ENCODE assay signal across 9 cellular contexts in genomic region chr11:31958086-31958735, GRCh38.
DNase-seq lines count a peak whose midpoint lies in the region; ATAC-seq lines count a peak whose summit lies in the region.
"Had no signal": no experiment of that assay in that cellular context is flagged by ENCODE, and none has a peak within 500 bp of the region (broad histone marks: within the 10 kb centered on the region; RNA-seq: fewer than 3 reads in every experiment).

No MANE protein-coding gene starts in this region.

- ATAC-seq in GM21360 (IDR thresholded peaks at IDR 0.05; ENCODE audit: unreplicated experiment), result peak; percentile 78
- peak; percentile 81 for ATAC-seq in HG03565 (IDR thresholded peaks at IDR 0.05; ENCODE audit: unreplicated experiment)

- in situ Hi-C loops in T47D (cut with HindIII; ENCODE audit: low pct_unique_long_range_greater_than_20kb, low sequenced_read_pairs), result no loop called here

- no peak overlapping the region for H3K27ac Mint-ChIP-seq in T-helper 2 cell treated with Interferon-gamma antibody and Interleukin-4, amounts not matched to agents 5 μg/mL and 100 μg/mL, for 36 hours
- H3K27ac Mint-ChIP-seq: activated naive CD4-positive, alpha-beta T cell treated with anti-CD3 and anti-CD28 coated beads, Interleukin-2, amount 50 U/mL, for 24 hours had no signal

- H3K36me3 Mint-ChIP-seq in T-helper 2 cell treated with Interferon-gamma antibody and Interleukin-4, amounts not matched to agents 5 μg/mL and 100 μg/mL, for 36 hours (ENCODE audit: low read depth), result no peaks in the 10 kb centered on the region
- H3K36me3 Mint-ChIP-seq: activated naive CD4-positive, alpha-beta T cell treated with anti-CD3 and anti-CD28 coated beads, Interleukin-2, amount 50 U/mL, for 24 hours had no signal

- H3K4me1 Mint-ChIP-seq in T-helper 2 cell treated with Interferon-gamma antibody and Interleukin-4, amounts not matched to agents 5 μg/mL and 100 μg/mL, for 36 hours (ENCODE audit: low read depth), result no peaks in the 10 kb centered on the region

- H3K27me3 Mint-ChIP-seq in T-helper 2 cell treated with Interferon-gamma antibody and Interleukin-4, amounts not matched to agents 5 μg/mL and 100 μg/mL, for 36 hours (ENCODE audit: low read depth), result no peaks in the 10 kb centered on the region
- H3K27me3 Mint-ChIP-seq: activated naive CD4-positive, alpha-beta T cell treated with anti-CD3 and anti-CD28 coated beads, Interleukin-2, amount 50 U/mL, for 24 hours had no signal

- H3K9me3 Mint-ChIP-seq in T-helper 2 cell treated with Interferon-gamma antibody and Interleukin-4, amounts not matched to agents 5 μg/mL and 100 μg/mL, for 36 hours, result no peaks in the 10 kb centered on the region
- H3K9me3 Mint-ChIP-seq: activated naive CD4-positive, alpha-beta T cell treated with anti-CD3 and anti-CD28 coated beads, Interleukin-2, amount 50 U/mL, for 24 hours had no signal

- DNase-seq in EH (ENCODE audit: low read depth) (peak; percentile 53), T47D (ENCODE audit: low read depth in 1 of 2, low spot score in 1 of 2) (peak; percentile 61 to 77), inferior parietal cortex (ENCODE audit: extremely low spot score) (peak; percentile 64), epidermal melanocyte (ENCODE audit: insufficient read length, low spot score) (no peak)
- DNase-seq in T-helper 2 cell treated with Interferon-gamma antibody and Interleukin-4, amounts not matched to agents 5 μg/mL and 100 μg/mL, for 36 hours (ENCODE audit: low spot score), result peak; percentile 40
- peak; percentile 21 for DNase-seq in stimulated activated CD4-positive, alpha-beta T cell treated with anti-CD3 and anti-CD28 coated beads, Interleukin-2, amount 100 ng/mL, for 4 hours (ENCODE audit: low read depth)

- H3K4me3 Mint-ChIP-seq in T-helper 2 cell treated with Interferon-gamma antibody and Interleukin-4, amounts not matched to agents 5 μg/mL and 100 μg/mL, for 36 hours, result no peak overlapping the region
- H3K4me3 Mint-ChIP-seq: activated naive CD4-positive, alpha-beta T cell treated with anti-CD3 and anti-CD28 coated beads, Interleukin-2, amount 50 U/mL, for 24 hours had no signal
